ENCODE assay signal across 1 cellular context in genomic region chr5:181173420-181174342, GRCh38.
TF ChIP-seq lines count a peak whose summit lies in the region.

No MANE protein-coding gene starts in this region.

TF ChIP-seq in HepG2, 621 proteins besides CTCF, POLR2A, EP300 and RAD21 (continued from another document and continues in another):
- TF ChIP-seq, protein P1, sequence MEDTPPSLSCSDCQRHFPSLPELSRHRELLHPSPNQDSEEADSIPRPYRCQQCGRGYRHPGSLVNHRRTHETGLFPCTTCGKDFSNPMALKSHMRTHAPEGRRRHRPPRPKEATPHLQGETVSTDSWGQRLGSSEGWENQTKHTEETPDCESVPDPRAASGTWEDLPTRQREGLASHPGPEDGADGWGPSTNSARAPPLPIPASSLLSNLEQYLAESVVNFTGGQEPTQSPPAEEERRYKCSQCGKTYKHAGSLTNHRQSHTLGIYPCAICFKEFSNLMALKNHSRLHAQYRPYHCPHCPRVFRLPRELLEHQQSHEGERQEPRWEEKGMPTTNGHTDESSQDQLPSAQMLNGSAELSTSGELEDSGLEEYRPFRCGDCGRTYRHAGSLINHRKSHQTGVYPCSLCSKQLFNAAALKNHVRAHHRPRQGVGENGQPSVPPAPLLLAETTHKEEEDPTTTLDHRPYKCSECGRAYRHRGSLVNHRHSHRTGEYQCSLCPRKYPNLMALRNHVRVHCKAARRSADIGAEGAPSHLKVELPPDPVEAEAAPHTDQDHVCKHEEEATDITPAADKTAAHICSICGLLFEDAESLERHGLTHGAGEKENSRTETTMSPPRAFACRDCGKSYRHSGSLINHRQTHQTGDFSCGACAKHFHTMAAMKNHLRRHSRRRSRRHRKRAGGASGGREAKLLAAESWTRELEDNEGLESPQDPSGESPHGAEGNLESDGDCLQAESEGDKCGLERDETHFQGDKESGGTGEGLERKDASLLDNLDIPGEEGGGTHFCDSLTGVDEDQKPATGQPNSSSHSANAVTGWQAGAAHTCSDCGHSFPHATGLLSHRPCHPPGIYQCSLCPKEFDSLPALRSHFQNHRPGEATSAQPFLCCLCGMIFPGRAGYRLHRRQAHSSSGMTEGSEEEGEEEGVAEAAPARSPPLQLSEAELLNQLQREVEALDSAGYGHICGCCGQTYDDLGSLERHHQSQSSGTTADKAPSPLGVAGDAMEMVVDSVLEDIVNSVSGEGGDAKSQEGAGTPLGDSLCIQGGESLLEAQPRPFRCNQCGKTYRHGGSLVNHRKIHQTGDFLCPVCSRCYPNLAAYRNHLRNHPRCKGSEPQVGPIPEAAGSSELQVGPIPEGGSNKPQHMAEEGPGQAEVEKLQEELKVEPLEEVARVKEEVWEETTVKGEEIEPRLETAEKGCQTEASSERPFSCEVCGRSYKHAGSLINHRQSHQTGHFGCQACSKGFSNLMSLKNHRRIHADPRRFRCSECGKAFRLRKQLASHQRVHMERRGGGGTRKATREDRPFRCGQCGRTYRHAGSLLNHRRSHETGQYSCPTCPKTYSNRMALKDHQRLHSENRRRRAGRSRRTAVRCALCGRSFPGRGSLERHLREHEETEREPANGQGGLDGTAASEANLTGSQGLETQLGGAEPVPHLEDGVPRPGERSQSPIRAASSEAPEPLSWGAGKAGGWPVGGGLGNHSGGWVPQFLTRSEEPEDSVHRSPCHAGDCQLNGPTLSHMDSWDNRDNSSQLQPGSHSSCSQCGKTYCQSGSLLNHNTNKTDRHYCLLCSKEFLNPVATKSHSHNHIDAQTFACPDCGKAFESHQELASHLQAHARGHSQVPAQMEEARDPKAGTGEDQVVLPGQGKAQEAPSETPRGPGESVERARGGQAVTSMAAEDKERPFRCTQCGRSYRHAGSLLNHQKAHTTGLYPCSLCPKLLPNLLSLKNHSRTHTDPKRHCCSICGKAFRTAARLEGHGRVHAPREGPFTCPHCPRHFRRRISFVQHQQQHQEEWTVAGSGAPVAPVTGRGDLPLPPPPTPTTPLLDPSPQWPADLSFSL (CRISPR knock-in tag; IDR thresholded peaks at IDR 0.05): peak; percentile 28; the same call in 1 of the 2 replicates
- TF ChIP-seq ZBTB44 (CRISPR knock-in tag; IDR thresholded peaks at IDR 0.05): no peak
- no peak for TF ChIP-seq ZNF224 (CRISPR knock-in tag; IDR thresholded peaks at IDR 0.05)
- TF ChIP-seq, protein P2, sequence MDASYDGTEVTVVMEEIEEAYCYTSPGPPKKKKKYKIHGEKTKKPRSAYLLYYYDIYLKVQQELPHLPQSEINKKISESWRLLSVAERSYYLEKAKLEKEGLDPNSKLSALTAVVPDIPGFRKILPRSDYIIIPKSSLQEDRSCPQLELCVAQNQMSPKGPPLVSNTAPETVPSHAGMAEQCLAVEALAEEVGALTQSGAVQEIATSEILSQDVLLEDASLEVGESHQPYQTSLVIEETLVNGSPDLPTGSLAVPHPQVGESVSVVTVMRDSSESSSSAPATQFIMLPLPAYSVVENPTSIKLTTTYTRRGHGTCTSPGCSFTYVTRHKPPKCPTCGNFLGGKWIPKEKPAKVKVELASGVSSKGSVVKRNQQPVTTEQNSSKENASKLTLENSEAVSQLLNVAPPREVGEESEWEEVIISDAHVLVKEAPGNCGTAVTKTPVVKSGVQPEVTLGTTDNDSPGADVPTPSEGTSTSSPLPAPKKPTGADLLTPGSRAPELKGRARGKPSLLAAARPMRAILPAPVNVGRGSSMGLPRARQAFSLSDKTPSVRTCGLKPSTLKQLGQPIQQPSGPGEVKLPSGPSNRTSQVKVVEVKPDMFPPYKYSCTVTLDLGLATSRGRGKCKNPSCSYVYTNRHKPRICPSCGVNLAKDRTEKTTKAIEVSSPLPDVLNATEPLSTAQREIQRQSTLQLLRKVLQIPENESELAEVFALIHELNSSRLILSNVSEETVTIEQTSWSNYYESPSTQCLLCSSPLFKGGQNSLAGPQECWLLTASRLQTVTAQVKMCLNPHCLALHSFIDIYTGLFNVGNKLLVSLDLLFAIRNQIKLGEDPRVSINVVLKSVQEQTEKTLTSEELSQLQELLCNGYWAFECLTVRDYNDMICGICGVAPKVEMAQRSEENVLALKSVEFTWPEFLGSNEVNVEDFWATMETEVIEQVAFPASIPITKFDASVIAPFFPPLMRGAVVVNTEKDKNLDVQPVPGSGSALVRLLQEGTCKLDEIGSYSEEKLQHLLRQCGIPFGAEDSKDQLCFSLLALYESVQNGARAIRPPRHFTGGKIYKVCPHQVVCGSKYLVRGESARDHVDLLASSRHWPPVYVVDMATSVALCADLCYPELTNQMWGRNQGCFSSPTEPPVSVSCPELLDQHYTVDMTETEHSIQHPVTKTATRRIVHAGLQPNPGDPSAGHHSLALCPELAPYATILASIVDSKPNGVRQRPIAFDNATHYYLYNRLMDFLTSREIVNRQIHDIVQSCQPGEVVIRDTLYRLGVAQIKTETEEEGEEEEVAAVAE (CRISPR knock-in tag; IDR thresholded peaks at IDR 0.05; ENCODE audit: borderline replicate concordance): no peak
- TF ChIP-seq GATAD2A (CRISPR knock-in tag; IDR thresholded peaks at IDR 0.05): peak; percentile 43; the same call in 1 of the 2 replicates
- no peak for TF ChIP-seq ZNF329 (CRISPR knock-in tag; IDR thresholded peaks at IDR 0.05; ENCODE audit: low read depth)
- TF ChIP-seq ZNF142 (CRISPR knock-in tag; IDR thresholded peaks at IDR 0.05): no peak
- TF ChIP-seq, protein P3, sequence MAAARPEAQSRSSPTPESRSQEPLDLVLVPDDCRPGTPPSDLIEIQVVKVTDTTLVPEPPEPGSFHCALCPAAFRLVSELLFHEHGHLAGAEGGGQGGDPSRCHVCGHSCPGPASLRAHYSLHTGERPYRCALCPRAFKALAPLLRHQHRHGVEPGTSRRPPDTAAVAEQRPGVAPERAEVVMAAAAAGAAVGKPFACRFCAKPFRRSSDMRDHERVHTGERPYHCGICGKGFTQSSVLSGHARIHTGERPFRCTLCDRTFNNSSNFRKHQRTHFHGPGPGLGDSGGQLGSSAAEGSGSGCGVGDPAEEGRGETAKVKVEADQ (CRISPR knock-in tag; IDR thresholded peaks at IDR 0.05; ENCODE audit: borderline replicate concordance): no peak
- TF ChIP-seq ZNF570 (CRISPR knock-in tag; IDR thresholded peaks at IDR 0.05; ENCODE audit: borderline replicate concordance): no peak
- TF ChIP-seq MIER3 (CRISPR knock-in tag; IDR thresholded peaks at IDR 0.05; ENCODE audit: borderline replicate concordance): no peak; the same call in 1 of the 2 replicates
- TF ChIP-seq, protein P4, sequence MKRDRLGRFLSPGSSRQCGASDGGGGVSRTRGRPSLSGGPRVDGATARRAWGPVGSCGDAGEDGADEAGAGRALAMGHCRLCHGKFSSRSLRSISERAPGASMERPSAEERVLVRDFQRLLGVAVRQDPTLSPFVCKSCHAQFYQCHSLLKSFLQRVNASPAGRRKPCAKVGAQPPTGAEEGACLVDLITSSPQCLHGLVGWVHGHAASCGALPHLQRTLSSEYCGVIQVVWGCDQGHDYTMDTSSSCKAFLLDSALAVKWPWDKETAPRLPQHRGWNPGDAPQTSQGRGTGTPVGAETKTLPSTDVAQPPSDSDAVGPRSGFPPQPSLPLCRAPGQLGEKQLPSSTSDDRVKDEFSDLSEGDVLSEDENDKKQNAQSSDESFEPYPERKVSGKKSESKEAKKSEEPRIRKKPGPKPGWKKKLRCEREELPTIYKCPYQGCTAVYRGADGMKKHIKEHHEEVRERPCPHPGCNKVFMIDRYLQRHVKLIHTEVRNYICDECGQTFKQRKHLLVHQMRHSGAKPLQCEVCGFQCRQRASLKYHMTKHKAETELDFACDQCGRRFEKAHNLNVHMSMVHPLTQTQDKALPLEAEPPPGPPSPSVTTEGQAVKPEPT (CRISPR knock-in tag; IDR thresholded peaks at IDR 0.05; ENCODE audit: low read depth): no peak
- no peak for TF ChIP-seq HNRNPK (IDR thresholded peaks at IDR 0.05; ENCODE audit: low read depth, low read length, poor library complexity, severe bottlenecking)
- TF ChIP-seq ZNF484 (CRISPR knock-in tag; IDR thresholded peaks at IDR 0.05; ENCODE audit: borderline replicate concordance, low read depth): no peak
- no peak for TF ChIP-seq ZNF225 (CRISPR knock-in tag; IDR thresholded peaks at IDR 0.05)
- no peak for TF ChIP-seq ZNF264 (CRISPR knock-in tag; IDR thresholded peaks at IDR 0.05)
- no peak for TF ChIP-seq NFYB (CRISPR knock-in tag; IDR thresholded peaks at IDR 0.05)
- TF ChIP-seq ZSCAN30 (CRISPR knock-in tag; IDR thresholded peaks at IDR 0.05): no peak
- TF ChIP-seq ZFP37 (CRISPR knock-in tag; IDR thresholded peaks at IDR 0.05; ENCODE audit: borderline replicate concordance): no peak
- TF ChIP-seq, protein P5, sequence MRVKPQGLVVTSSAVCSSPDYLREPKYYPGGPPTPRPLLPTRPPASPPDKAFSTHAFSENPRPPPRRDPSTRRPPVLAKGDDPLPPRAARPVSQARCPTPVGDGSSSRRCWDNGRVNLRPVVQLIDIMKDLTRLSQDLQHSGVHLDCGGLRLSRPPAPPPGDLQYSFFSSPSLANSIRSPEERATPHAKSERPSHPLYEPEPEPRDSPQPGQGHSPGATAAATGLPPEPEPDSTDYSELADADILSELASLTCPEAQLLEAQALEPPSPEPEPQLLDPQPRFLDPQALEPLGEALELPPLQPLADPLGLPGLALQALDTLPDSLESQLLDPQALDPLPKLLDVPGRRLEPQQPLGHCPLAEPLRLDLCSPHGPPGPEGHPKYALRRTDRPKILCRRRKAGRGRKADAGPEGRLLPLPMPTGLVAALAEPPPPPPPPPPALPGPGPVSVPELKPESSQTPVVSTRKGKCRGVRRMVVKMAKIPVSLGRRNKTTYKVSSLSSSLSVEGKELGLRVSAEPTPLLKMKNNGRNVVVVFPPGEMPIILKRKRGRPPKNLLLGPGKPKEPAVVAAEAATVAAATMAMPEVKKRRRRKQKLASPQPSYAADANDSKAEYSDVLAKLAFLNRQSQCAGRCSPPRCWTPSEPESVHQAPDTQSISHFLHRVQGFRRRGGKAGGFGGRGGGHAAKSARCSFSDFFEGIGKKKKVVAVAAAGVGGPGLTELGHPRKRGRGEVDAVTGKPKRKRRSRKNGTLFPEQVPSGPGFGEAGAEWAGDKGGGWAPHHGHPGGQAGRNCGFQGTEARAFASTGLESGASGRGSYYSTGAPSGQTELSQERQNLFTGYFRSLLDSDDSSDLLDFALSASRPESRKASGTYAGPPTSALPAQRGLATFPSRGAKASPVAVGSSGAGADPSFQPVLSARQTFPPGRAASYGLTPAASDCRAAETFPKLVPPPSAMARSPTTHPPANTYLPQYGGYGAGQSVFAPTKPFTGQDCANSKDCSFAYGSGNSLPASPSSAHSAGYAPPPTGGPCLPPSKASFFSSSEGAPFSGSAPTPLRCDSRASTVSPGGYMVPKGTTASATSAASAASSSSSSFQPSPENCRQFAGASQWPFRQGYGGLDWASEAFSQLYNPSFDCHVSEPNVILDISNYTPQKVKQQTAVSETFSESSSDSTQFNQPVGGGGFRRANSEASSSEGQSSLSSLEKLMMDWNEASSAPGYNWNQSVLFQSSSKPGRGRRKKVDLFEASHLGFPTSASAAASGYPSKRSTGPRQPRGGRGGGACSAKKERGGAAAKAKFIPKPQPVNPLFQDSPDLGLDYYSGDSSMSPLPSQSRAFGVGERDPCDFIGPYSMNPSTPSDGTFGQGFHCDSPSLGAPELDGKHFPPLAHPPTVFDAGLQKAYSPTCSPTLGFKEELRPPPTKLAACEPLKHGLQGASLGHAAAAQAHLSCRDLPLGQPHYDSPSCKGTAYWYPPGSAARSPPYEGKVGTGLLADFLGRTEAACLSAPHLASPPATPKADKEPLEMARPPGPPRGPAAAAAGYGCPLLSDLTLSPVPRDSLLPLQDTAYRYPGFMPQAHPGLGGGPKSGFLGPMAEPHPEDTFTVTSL (CRISPR knock-in tag; IDR thresholded peaks at IDR 0.05; ENCODE audit: borderline replicate concordance): no peak
